Comparison of ENCODE assay signal across 26 cellular contexts in the genomic region with DNA sequence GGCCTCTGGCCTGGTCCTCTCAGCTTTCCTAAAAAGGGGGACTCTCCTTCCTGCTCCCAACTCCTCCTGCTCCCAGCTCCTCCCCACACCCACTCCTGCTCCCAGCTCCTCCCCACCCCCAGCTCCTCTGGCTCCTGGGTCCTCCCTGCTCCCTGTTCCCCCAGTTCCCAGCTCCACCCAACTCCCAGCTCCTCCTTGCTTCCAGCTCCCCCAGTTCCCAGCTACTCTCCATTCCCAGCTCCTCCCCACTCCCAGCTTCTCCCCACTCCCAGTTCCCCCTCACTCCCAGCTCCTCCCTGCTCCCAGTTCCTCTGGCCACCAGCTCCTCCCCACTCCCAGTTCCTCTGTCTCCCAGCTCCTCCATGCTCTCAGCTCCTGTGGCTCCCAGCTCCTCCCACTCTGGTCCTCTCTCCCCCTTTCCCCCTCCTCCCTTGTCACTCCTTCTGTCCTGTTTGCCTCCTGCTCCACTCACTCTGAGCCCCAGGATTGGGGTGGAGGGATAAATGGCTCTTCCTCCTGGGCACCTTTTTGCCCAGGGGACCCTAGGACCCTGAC.
A peak's percentile ranks its signal among the peaks of the same experiment; 100 is the strongest.
DNase-seq lines count a peak whose midpoint lies in the region; ATAC-seq, FAIRE-seq and TF ChIP-seq lines count a peak whose summit lies in the region.
"Had no signal": no experiment of that assay in that cellular context is flagged by ENCODE, and none has a peak within 500 bp of the region (broad histone marks: within the 10 kb centered on the region; RNA-seq: fewer than 3 reads in every experiment).

No MANE protein-coding gene starts in this region.

- TF ChIP-seq RAD21 in K562 (CRISPR knock-in tag; conservative IDR thresholded peaks at IDR 0.05 in 1 of 2, IDR thresholded peaks at IDR 0.05 in 1 of 2), result no peak

- peak overlapping the region; percentile 53 for H2BK5ac ChIP-seq in neuronal stem cell (ENCODE audit: low read length)

- CTCF ChIA-PET in HEK293 (lab: Yijun Ruan, JAX), result interaction anchor here (0.6 to 0.9 kb wide), 2 partner anchors 20 to 626 kb away, joined by 3 to 7 read pairs; no protein-coding TSS in a partner anchor
- CTCF ChIA-PET in K562 (lab: Yijun Ruan, JAX; ENCODE audit: low intra/inter-chr PET ratio), result no interaction called here
- CTCF ChIA-PET in naive thymus-derived CD4-positive, alpha-beta T cell (lab: Charles Lee), result interaction anchor here (0.6 kb wide), 1 partner anchor 1747 kb away, joined by 3 read pairs; no protein-coding TSS in a partner anchor

- POLR2A ChIA-PET in HEK293 (lab: Yijun Ruan, JAX) (interaction anchor here (1.0 kb wide), 1 partner anchor 260 kb away, joined by 3 read pairs; no protein-coding TSS in a partner anchor), K562 (lab: Yijun Ruan, JAX) (interaction anchor here (0.6 kb wide), 1 partner anchor 280 kb away, joined by 3 read pairs; no protein-coding TSS in a partner anchor)
- POLR2A ChIA-PET in naive thymus-derived CD4-positive, alpha-beta T cell (lab: Charles Lee), result no interaction called here

- BruUV-seq in K562 (replicated peaks; lab: Mats Ljungman, UMichigan), result no TSS peak

- peaks cover 6% of the 10 kb centered on the region for H3K79me1 ChIP-seq in neuronal stem cell (ENCODE audit: low read depth, low read length)

- no peak overlapping the region for H4K91ac ChIP-seq in neuronal stem cell (ENCODE audit: low read depth, low read length, poor library complexity)

- no peak overlapping the region for H4K8ac ChIP-seq in neuronal stem cell (ENCODE audit: low read depth, low read length)

- H3K9me3 ChIP-seq in HEK293 (ENCODE audit: control insufficient read depth, insufficient read depth, low read depth, low read length), result no peaks in the 10 kb centered on the region
- no peaks in the 10 kb centered on the region for H3K9me3 ChIP-seq in K562 (replicated peaks; ENCODE audit: control insufficient read depth, insufficient read depth, low read depth, low read length)
- H3K9me3 ChIP-seq in neuronal stem cell (replicated peaks in 1 of 2; ENCODE audit: control insufficient read depth in 2 of 2, insufficient read depth in 1 of 2, low read depth in 1 of 2, low read length in 2 of 2), result peaks cover 0 to 4% of the 10 kb centered on the region in 2 donors
- H3K9me3 ChIP-seq in smooth muscle cell (replicated peaks; ENCODE audit: low read depth), result no peaks in the 10 kb centered on the region
- H3K9me3 ChIP-seq in naive thymus-derived CD4-positive, alpha-beta T cell (ENCODE audit: control insufficient read depth in 2 of 3, low read length in 3 of 3), result no peaks in the 10 kb centered on the region
- H3K9me3 ChIP-seq: BE2C, BLaER1 had no signal

- TF ChIP-seq CTCF in HEK293 (tag by site-specific recombination; IDR thresholded peaks at IDR 0.05) (no peak), K562 (IDR thresholded peaks at IDR 0.05 in 2 of 3, conservative IDR thresholded peaks at IDR 0.05 in 1 of 3; ENCODE audit: insufficient read depth in 2 of 3, low read depth in 1 of 3, low read length in 3 of 3) (no peak), smooth muscle cell (IDR thresholded peaks at IDR 0.05; ENCODE audit: borderline replicate concordance, insufficient read depth, poor library complexity, severe bottlenecking) (no peak)

- H3K14ac ChIP-seq in neuronal stem cell (ENCODE audit: low read length), result peak overlapping the region; percentile 89

- DNase-seq in K562 (ENCODE audit: extremely low read depth in 1 of 4, low spot score in 3 of 4) (no peak), neuronal stem cell (ENCODE audit: low spot score) (no peak), smooth muscle cell (lab: John Stamatoyannopoulos, UW; ENCODE audit: unreplicated experiment) (no peak)
- no peak for DNase-seq in naive thymus-derived CD4-positive, alpha-beta T cell
- DNase-seq: 8988T; ACHN; BE2C; C1 segment of cervical spinal cord; CD4-positive, CD25-positive, alpha-beta regulatory T cell; COR-L47; DMS 273 treated with DMSO at 0.1 percent for 48 hours; DMS153; DMS53; DMS79; DND-41; EL; GDM1 had no signal

- no peaks in the 10 kb centered on the region for H3K27me3 Mint-ChIP-seq in naive thymus-derived CD4-positive, alpha-beta T cell
- H3K27me3 Mint-ChIP-seq: CD4-positive, alpha-beta memory T cell; CD4-positive, CD25-positive, alpha-beta regulatory T cell had no signal

- no peak for TF ChIP-seq POLR2A in K562 (conservative IDR thresholded peaks at IDR 0.05)

- no peak overlapping the region for H3K4me3 Mint-ChIP-seq in naive thymus-derived CD4-positive, alpha-beta T cell
- H3K4me3 Mint-ChIP-seq: CD14-positive monocyte; CD4-positive, alpha-beta memory T cell; CD8-positive, alpha-beta memory T cell had no signal

- H3K4me1 ChIP-seq in HEK293 (ENCODE audit: control insufficient read depth, insufficient read depth, low read length) (no peaks in the 10 kb centered on the region), K562 (replicated peaks in 1 of 2; ENCODE audit: control insufficient read depth in 2 of 2, insufficient read depth in 2 of 2, low read length in 2 of 2) (peaks cover 0 to 44% of the 10 kb centered on the region in 2 experiments; a peak in 2 of 5 replicates), neuronal stem cell (ENCODE audit: control insufficient read depth in 2 of 2, insufficient read depth in 1 of 2, low read depth in 1 of 2, low read length in 2 of 2) (peaks cover 0 to 13% of the 10 kb centered on the region in 2 donors), smooth muscle cell (ENCODE audit: low read depth) (no peaks in the 10 kb centered on the region)
- H3K4me1 ChIP-seq in naive thymus-derived CD4-positive, alpha-beta T cell (ENCODE audit: control insufficient read depth in 2 of 2, insufficient read depth in 2 of 2, low read length in 2 of 2), result no peaks in the 10 kb centered on the region
- H3K4me1 ChIP-seq: BE2C, BLaER1 had no signal

- peak overlapping the region; percentile 79 for H2AK5ac ChIP-seq in neuronal stem cell (ENCODE audit: low read depth, low read length)

- H3K18ac ChIP-seq in neuronal stem cell (ENCODE audit: low read length), result no peak overlapping the region

- H3K79me2 ChIP-seq in K562 (ENCODE audit: control insufficient read depth, insufficient read depth, low read length) (no peaks in the 10 kb centered on the region), smooth muscle cell (ENCODE audit: low read depth) (no peaks in the 10 kb centered on the region)

- H3K9ac ChIP-seq in K562 (ENCODE audit: insufficient read depth in 1 of 2, low read depth in 2 of 2, low read length in 2 of 2) (no peak overlapping the region), neuronal stem cell (ENCODE audit: low read depth, low read length, poor library complexity) (no peak overlapping the region), smooth muscle cell (ENCODE audit: low read depth) (no peak overlapping the region)
- H3K9ac ChIP-seq: BLaER1 had no signal

- no peaks in the 10 kb centered on the region for H3K36me3 Mint-ChIP-seq in naive thymus-derived CD4-positive, alpha-beta T cell
- H3K36me3 Mint-ChIP-seq: CD14-positive monocyte; CD4-positive, alpha-beta memory T cell; CD4-positive, CD25-positive, alpha-beta regulatory T cell; CD8-positive, alpha-beta memory T cell had no signal

- no peak overlapping the region for H3K27ac Mint-ChIP-seq in naive thymus-derived CD4-positive, alpha-beta T cell
- H3K27ac Mint-ChIP-seq: CD14-positive monocyte; CD4-positive, CD25-positive, alpha-beta regulatory T cell; CD8-positive, alpha-beta memory T cell had no signal

- no peak for TF ChIP-seq EP300 in K562 (IDR thresholded peaks at IDR 0.05; ENCODE audit: low read length)

- H3K4me1 Mint-ChIP-seq in naive thymus-derived CD4-positive, alpha-beta T cell, result peaks cover 0 to 3% (median 0%) of the 10 kb centered on the region in 7 donors
- H3K4me1 Mint-ChIP-seq: CD14-positive monocyte; CD4-positive, alpha-beta memory T cell; CD4-positive, CD25-positive, alpha-beta regulatory T cell; CD8-positive, alpha-beta memory T cell had no signal

- in situ Hi-C loops in K562 (cut with MboI), result no loop called here

- no peak overlapping the region for H3K23ac ChIP-seq in neuronal stem cell (ENCODE audit: low read depth, low read length, poor library complexity)

- no peaks in the 10 kb centered on the region for H3K9me3 Mint-ChIP-seq in naive thymus-derived CD4-positive, alpha-beta T cell
- H3K9me3 Mint-ChIP-seq: CD14-positive monocyte; CD4-positive, CD25-positive, alpha-beta regulatory T cell; CD8-positive, alpha-beta memory T cell had no signal

- H4K20me1 ChIP-seq in K562 (replicated peaks; ENCODE audit: control insufficient read depth, insufficient read depth, low read length) (peaks cover 35% of the 10 kb centered on the region), smooth muscle cell (ENCODE audit: low read depth) (no peaks in the 10 kb centered on the region)
- H4K20me1 ChIP-seq: BLaER1 had no signal

- intact Hi-C loops in K562 (cut with micrococcal nuclease), result no loop called here
- intact Hi-C loops in naive thymus-derived CD4-positive, alpha-beta T cell (cut with micrococcal nuclease), result no loop called here

- no peak for ATAC-seq in K562
- ATAC-seq in naive thymus-derived CD4-positive, alpha-beta T cell, result no peak
- ATAC-seq: GM12878 had no signal

- no peak overlapping the region for H3K4ac ChIP-seq in neuronal stem cell (ENCODE audit: low read length)

- H3K27me3 ChIP-seq in K562 (ENCODE audit: control insufficient read depth in 2 of 2, insufficient read depth in 2 of 2, low read length in 2 of 2), result peaks cover 24 to 83% of the 10 kb centered on the region in 2 experiments
- H3K27me3 ChIP-seq in neuronal stem cell (ENCODE audit: control insufficient read depth in 3 of 3, insufficient read depth in 3 of 3, low read depth in 1 of 3, low read length in 3 of 3), result peaks cover 0 to 24% (median 0%) of the 10 kb centered on the region in 3 experiments
- H3K27me3 ChIP-seq in smooth muscle cell (ENCODE audit: low read depth), result no peaks in the 10 kb centered on the region
- H3K27me3 ChIP-seq in naive thymus-derived CD4-positive, alpha-beta T cell (ENCODE audit: control insufficient read depth in 2 of 2, insufficient read depth in 2 of 2, low read length in 2 of 2), result no peaks in the 10 kb centered on the region
- H3K27me3 ChIP-seq: BE2C, BLaER1 had no signal

- H3K9me1 ChIP-seq in K562 (ENCODE audit: control insufficient read depth, insufficient read depth, low read length), result peaks cover 6% of the 10 kb centered on the region

- H2BK120ac ChIP-seq in neuronal stem cell (ENCODE audit: low read depth, low read length), result no peak overlapping the region

- H3F3A ChIP-seq in smooth muscle cell (ENCODE audit: low read depth), result no peaks in the 10 kb centered on the region

- H3K4me2 ChIP-seq in K562 (ENCODE audit: insufficient read depth, low read length), result no peak overlapping the region
- H3K4me2 ChIP-seq in neuronal stem cell (ENCODE audit: insufficient read depth, low read length, poor library complexity, severe bottlenecking), result no peak overlapping the region
- no peak overlapping the region for H3K4me2 ChIP-seq in smooth muscle cell
- H3K4me2 ChIP-seq: BLaER1 had no signal

- H3K27ac ChIP-seq in HEK293 (ENCODE audit: extremely low read depth, low read depth, low read length) (no peak overlapping the region), K562 (ENCODE audit: extremely low read depth, low read depth, low read length) (no peak overlapping the region), neuronal stem cell (replicated peaks; ENCODE audit: low read length) (no peak overlapping the region), smooth muscle cell (ENCODE audit: low read depth) (no peak overlapping the region)
- no peak overlapping the region for H3K27ac ChIP-seq in naive thymus-derived CD4-positive, alpha-beta T cell (ENCODE audit: low read depth, low read length)
- H3K27ac ChIP-seq: BLaER1 had no signal

- no peak overlapping the region for H2BK12ac ChIP-seq in neuronal stem cell (ENCODE audit: low read length)

- H3K36me3 ChIP-seq in HEK293 (ENCODE audit: control insufficient read depth in 2 of 2, insufficient read depth in 1 of 2, low read length in 2 of 2) (no peaks in the 10 kb centered on the region), K562 (ENCODE audit: control insufficient read depth, insufficient read depth, low read length) (no peaks in the 10 kb centered on the region), neuronal stem cell (replicated peaks in 1 of 2; ENCODE audit: control insufficient read depth in 2 of 2, insufficient read depth in 2 of 2, low read length in 2 of 2) (no peaks in the 10 kb centered on the region), smooth muscle cell (ENCODE audit: low read depth) (no peaks in the 10 kb centered on the region)
- H3K36me3 ChIP-seq in naive thymus-derived CD4-positive, alpha-beta T cell (ENCODE audit: control insufficient read depth in 2 of 3, insufficient read depth in 3 of 3, low read length in 3 of 3), result no peaks in the 10 kb centered on the region
- H3K36me3 ChIP-seq: BLaER1 had no signal

- no peak overlapping the region for H2AFZ ChIP-seq in K562 (ENCODE audit: low read depth, low read length)
- no peak overlapping the region for H2AFZ ChIP-seq in neuronal stem cell (ENCODE audit: low read length)
- no peak overlapping the region for H2AFZ ChIP-seq in smooth muscle cell (ENCODE audit: low read depth)

- H3K4me3 ChIP-seq in HEK293 (ENCODE audit: low read depth, low read length) (no peak overlapping the region), K562 (no peak overlapping the region), neuronal stem cell (ENCODE audit: low read length in 2 of 2) (no peak overlapping the region), smooth muscle cell (no peak overlapping the region)
- no peak overlapping the region for H3K4me3 ChIP-seq in naive thymus-derived CD4-positive, alpha-beta T cell (ENCODE audit: low read length)
- H3K4me3 ChIP-seq: BLaER1, GM12878 had no signal

- H2BK15ac ChIP-seq in neuronal stem cell (ENCODE audit: low read length), result no peak overlapping the region

- no peak for FAIRE-seq in K562 (lab: Jason Lieb, UNC)
- FAIRE-seq: A204.1, GM12878, GM12892, GM18507 had no signal
